3 cellular contexts compared by ENCODE assay signal in the genomic region with DNA sequence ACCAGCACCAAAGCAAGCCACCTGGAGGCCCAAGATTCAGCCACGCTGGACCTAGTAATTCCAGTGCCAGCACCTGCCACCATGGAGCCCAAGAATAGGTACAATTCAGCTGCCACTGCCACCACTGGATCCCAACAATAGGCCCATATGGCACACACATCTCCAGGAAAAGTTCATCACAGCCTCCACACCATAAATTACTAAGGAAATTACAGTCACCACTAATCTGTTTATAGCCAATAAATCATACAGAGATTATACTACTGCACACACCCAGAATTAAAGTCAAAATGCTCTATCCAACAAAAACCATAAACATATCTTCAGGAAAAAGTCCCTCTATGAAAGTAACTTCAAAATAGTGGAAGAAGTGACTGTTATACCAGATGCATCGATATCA.
"Had no signal": no experiment of that assay in that cellular context is flagged by ENCODE, and none has a peak within 500 bp of the region (broad histone marks: within the 10 kb centered on the region; RNA-seq: fewer than 3 reads in every experiment).

No MANE protein-coding gene starts in this region.

- DNase-seq: GDM1, GF-D8 had no signal

- ATAC-seq: GM12878 had no signal

- H3K4me3 ChIP-seq: GM12878 had no signal
